Comparison of ENCODE assay signal across 1 cellular context in the genomic region with DNA sequence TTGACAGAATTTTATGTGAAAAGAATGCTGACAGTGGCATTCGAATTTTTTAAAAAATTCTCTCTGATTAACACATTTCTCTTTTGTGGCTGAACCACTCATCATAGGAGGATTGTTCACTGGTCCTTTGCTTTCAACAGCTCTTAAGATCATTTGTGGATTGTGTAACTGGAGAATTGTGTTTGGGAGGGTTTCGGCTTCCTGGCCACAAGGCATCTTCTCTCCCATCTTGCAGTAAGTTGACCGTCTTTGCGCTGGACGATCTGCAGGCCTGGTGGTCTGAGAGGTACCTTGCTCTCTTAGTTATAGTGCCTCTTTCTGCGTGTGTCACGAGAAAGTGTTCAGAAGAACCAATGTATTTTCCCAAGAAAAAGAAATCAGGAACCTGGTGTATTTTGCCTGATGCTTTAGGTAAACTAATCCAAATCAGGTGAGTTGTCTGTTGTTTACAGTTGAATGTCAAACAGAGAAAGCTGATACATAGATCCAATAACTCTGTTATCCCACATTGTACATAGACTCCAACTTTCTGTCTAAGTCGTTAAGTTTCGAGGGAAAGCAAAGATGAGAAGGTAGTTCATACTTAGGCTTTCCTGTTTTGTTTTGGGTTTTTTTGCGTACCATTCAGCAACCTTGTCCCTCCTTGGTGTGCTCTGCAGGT.
TF ChIP-seq lines count a peak whose summit lies in the region.

No MANE protein-coding gene starts in this region.

TF ChIP-seq in IMR-90, 13 proteins besides CTCF, POLR2A, EP300 and RAD21:
- no peak for TF ChIP-seq NFE2L2 (IDR thresholded peaks at IDR 0.05; ENCODE audit: low read depth, low read length)
- TF ChIP-seq, protein P1, sequence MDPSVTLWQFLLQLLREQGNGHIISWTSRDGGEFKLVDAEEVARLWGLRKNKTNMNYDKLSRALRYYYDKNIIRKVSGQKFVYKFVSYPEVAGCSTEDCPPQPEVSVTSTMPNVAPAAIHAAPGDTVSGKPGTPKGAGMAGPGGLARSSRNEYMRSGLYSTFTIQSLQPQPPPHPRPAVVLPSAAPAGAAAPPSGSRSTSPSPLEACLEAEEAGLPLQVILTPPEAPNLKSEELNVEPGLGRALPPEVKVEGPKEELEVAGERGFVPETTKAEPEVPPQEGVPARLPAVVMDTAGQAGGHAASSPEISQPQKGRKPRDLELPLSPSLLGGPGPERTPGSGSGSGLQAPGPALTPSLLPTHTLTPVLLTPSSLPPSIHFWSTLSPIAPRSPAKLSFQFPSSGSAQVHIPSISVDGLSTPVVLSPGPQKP (IDR thresholded peaks at IDR 0.05; ENCODE audit: borderline replicate concordance, low read depth, low read length): no peak
- no peak for TF ChIP-seq MAFK (IDR thresholded peaks at IDR 0.05; ENCODE audit: low read depth, low read length)
